Comparison of ENCODE assay signal across 19 cellular contexts in genomic region chr15:43052860-43053259, GRCh38. TPM values are rescaled to one million over a fixed set of nuclear protein-coding genes. Genes with fewer than 3 reads are reported as not detected.
DNase-seq lines count a peak whose midpoint lies in the region; ATAC-seq, FAIRE-seq and TF ChIP-seq lines count a peak whose summit lies in the region.
"Had no signal": no experiment of that assay in that cellular context is flagged by ENCODE, and none has a peak within 500 bp of the region (broad histone marks: within the 10 kb centered on the region; RNA-seq: fewer than 3 reads in every experiment).

No MANE protein-coding gene starts in this region.

- H3K27me3 Mint-ChIP-seq in endodermal cell (ENCODE audit: insufficient read depth) (no peaks in the 10 kb centered on the region), progenitor cell of endocrine pancreas (no peaks in the 10 kb centered on the region)
- H3K27me3 Mint-ChIP-seq: CD4-positive, alpha-beta memory T cell had no signal

- H3K4me3 ChIP-seq in endodermal cell (ENCODE audit: low read length) = no peak overlapping the region
- H3K4me3 ChIP-seq: GM12878 had no signal

- DNase-seq in GM12891 (ENCODE audit: insufficient read length, low spot score) = no peak
- DNase-seq in endodermal cell = no peak
- DNase-seq in progenitor cell of endocrine pancreas (ENCODE audit: low spot score, unreplicated experiment) = no peak
- DNase-seq in NCI-H1092 (lab: John Stamatoyannopoulos, UW) = no peak
- DNase-seq in stimulated activated naive CD8-positive, alpha-beta T cell treated with anti-CD3 and anti-CD28 coated beads, Interleukin-15, Interleukin-2, amounts not matched to agents 100 U/mL and 50 U/mL, for 24 hours = no peak
- DNase-seq: ACHN; CD4-positive, alpha-beta memory T cell; DND-41; EL; GOT3; H7; HFFc6 had no signal

- H3K4me1 Mint-ChIP-seq in endodermal cell = no peaks in the 10 kb centered on the region
- H3K4me1 Mint-ChIP-seq in progenitor cell of endocrine pancreas (ENCODE audit: low read depth) = no peaks in the 10 kb centered on the region

- H3K27ac ChIP-seq in VCaP (peak overlapping the region; percentile 18; the same call in 1 of the 2 replicates), endodermal cell (ENCODE audit: low read depth, low read length) (no peak overlapping the region)
- H3K27ac ChIP-seq: C4-2B, HL-60 had no signal

- no peak for ATAC-seq in stimulated activated naive CD8-positive, alpha-beta T cell treated with anti-CD3 and anti-CD28 coated beads, Interleukin-15, Interleukin-2, amounts not matched to agents 100 U/mL and 50 U/mL, for 24 hours
- ATAC-seq in GM21390 (IDR thresholded peaks at IDR 0.05; ENCODE audit: unreplicated experiment) = no peak
- ATAC-seq: GM12878, HCT116 had no signal

- H3K4me1 ChIP-seq in endodermal cell (ENCODE audit: control insufficient read depth, insufficient read depth, low read length) = no peaks in the 10 kb centered on the region

- TF ChIP-seq POLR2A in GM12891 (IDR thresholded peaks at IDR 0.05; ENCODE audit: low read depth, low read length) = no peak

- no peaks in the 10 kb centered on the region for H3K9me3 ChIP-seq in endodermal cell (ENCODE audit: control insufficient read depth, low read length)

- peaks cover 87% of the 10 kb centered on the region for H3K36me3 ChIP-seq in endodermal cell (ENCODE audit: control insufficient read depth, insufficient read depth, low read length)

- peak overlapping the region; percentile 50 for H3K27ac Mint-ChIP-seq in endodermal cell
- peak overlapping the region; percentile 38 for H3K27ac Mint-ChIP-seq in progenitor cell of endocrine pancreas
- H3K27ac Mint-ChIP-seq: HFFc6 had no signal

- H3K9me3 Mint-ChIP-seq in endodermal cell (no peaks in the 10 kb centered on the region), progenitor cell of endocrine pancreas (ENCODE audit: low read depth) (no peaks in the 10 kb centered on the region)
- H3K9me3 Mint-ChIP-seq: CD4-positive, alpha-beta memory T cell; HFFc6 had no signal

- no peak for TF ChIP-seq CTCF in VCaP (conservative IDR thresholded peaks at IDR 0.05)
- no peak for TF ChIP-seq CTCF in endodermal cell (conservative IDR thresholded peaks at IDR 0.05)
- TF ChIP-seq CTCF in progenitor cell of endocrine pancreas (IDR thresholded peaks at IDR 0.05; ENCODE audit: unreplicated experiment) = no peak

- peak; percentile 66 for FAIRE-seq in GM12891 (lab: Jason Lieb, UNC)
- FAIRE-seq: A204.1, GM12878 had no signal

- peaks cover 83% of the 10 kb centered on the region for H3K36me3 Mint-ChIP-seq in endodermal cell (ENCODE audit: low read depth)
- H3K36me3 Mint-ChIP-seq in progenitor cell of endocrine pancreas (ENCODE audit: insufficient read depth) = peaks cover 26% of the 10 kb centered on the region

- no peak overlapping the region for H3K4me3 Mint-ChIP-seq in endodermal cell
- no peak overlapping the region for H3K4me3 Mint-ChIP-seq in progenitor cell of endocrine pancreas (ENCODE audit: low read depth)
- H3K4me3 Mint-ChIP-seq: CD4-positive, alpha-beta memory T cell; HFFc6 had no signal

- H3K9ac ChIP-seq in endodermal cell (ENCODE audit: extremely low read depth, low read length, poor library complexity, severe bottlenecking) = no peak overlapping the region

- H3K27me3 ChIP-seq in endodermal cell (ENCODE audit: control insufficient read depth, insufficient read depth, low read length, poor library complexity, severe bottlenecking) = no peaks in the 10 kb centered on the region

- 100% methylated on average over 1 of the region's 1 CpG; no CpG with 5 or more reads in 1 of the 2 experiments for WGBS in endodermal cell (ENCODE audit: insufficient coverage in 1 of 2, insufficient read length in 1 of 2), 2 experiments

TF ChIP-seq in GM12891, 5 proteins besides CTCF, POLR2A, EP300 and RAD21:
- TF ChIP-seq SPI1 (IDR thresholded peaks at IDR 0.05; ENCODE audit: low read depth, low read length) (no peak), PAX5 (IDR thresholded peaks at IDR 0.05; ENCODE audit: insufficient read depth, low read length, severe bottlenecking) (no peak), POLR2AphosphoS5 (IDR thresholded peaks at IDR 0.05; ENCODE audit: low read depth, low read length) (no peak), POU2F2 (IDR thresholded peaks at IDR 0.05; ENCODE audit: low read depth, low read length) (no peak), TAF1 (IDR thresholded peaks at IDR 0.05; ENCODE audit: low read depth, low read length) (no peak)

RNA-seq across cellular contexts. Expression of gene UBR1, which starts 53.0 kb away (rescaled TPM):
- polyA plus RNA-seq in GM12891 (2012; ENCODE audit: low read depth, missing spikeins) = 8.3 TPM
- 10 to 100 TPM; 30.3 to 30.9 TPM for total RNA-seq in endodermal cell
- polyA plus RNA-seq in endodermal cell (2013, experiment 1 of 2) = 14.4 TPM
- 14.5 TPM for polyA plus RNA-seq in endodermal cell (2013, experiment 2 of 2)
- total RNA-seq in progenitor cell of endocrine pancreas = 38.1 and 39.1 TPM in 2 replicates
